Comparison of ENCODE assay signal across 34 cellular contexts in the genomic region with DNA sequence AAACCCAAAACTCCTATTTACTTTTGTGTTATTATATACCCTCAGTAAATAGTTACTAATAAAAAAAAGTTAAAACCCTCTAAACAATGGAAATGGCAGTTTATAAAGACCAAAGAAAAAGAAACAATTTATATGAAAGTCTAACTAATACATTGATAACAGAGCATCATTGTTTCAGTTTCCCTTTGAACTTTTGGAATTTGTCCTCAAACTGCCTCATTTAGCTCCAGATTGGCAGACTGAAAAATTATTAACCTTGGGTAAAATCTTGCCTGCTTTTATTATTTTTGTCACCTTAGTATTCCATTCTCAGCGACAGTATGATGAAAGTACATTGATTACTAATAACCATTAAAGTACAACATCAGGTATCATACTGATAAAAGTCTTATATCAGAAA.
DNase-seq lines count a peak whose midpoint lies in the region; ATAC-seq, FAIRE-seq and TF ChIP-seq lines count a peak whose summit lies in the region.
"Had no signal": no experiment of that assay in that cellular context is flagged by ENCODE, and none has a peak within 500 bp of the region (broad histone marks: within the 10 kb centered on the region; RNA-seq: fewer than 3 reads in every experiment).

No MANE protein-coding gene starts in this region.

- BruUV-seq in HepG2 (replicated peaks; lab: Mats Ljungman, UMichigan): no TSS peak

- TF ChIP-seq POLR2A in esophagus muscularis mucosa (IDR thresholded peaks at IDR 0.05; ENCODE audit: low read depth) (no peak), HepG2 (IDR thresholded peaks at IDR 0.05; ENCODE audit: insufficient read depth in 1 of 2, low read depth in 2 of 2, low read length in 2 of 2) (no peak)

- H3K9me3 ChIP-seq in esophagus muscularis mucosa (no peaks in the 10 kb centered on the region), HepG2 (ENCODE audit: low read length) (no peaks in the 10 kb centered on the region), liver (ENCODE audit: control insufficient read depth in 4 of 4, low read length in 3 of 4) (no peaks in the 10 kb centered on the region), small intestine (ENCODE audit: control insufficient read depth, low read depth) (no peaks in the 10 kb centered on the region)
- H3K9me3 ChIP-seq: A549; BE2C; BLaER1; BLaER1 treated with 17β-estradiol and CSF1 and Interleukin-3, amounts not matched to agents 10 nM and 100 nM; Caco-2 had no signal

- H3K4me1 ChIP-seq in esophagus muscularis mucosa (peaks cover 0 to 30% (median 21%) of the 10 kb centered on the region in 4 donors), HepG2 (ENCODE audit: insufficient read depth, low read length) (peaks cover 57% of the 10 kb centered on the region), liver (ENCODE audit: control insufficient read depth in 4 of 4, insufficient read depth in 4 of 4, low read length in 3 of 4) (no peaks in the 10 kb centered on the region), small intestine (ENCODE audit: control insufficient read depth in 2 of 2, insufficient read depth in 1 of 2, low read depth in 1 of 2, low read length in 1 of 2) (no peaks in the 10 kb centered on the region)
- H3K4me1 ChIP-seq: A549; BE2C; BLaER1; BLaER1 treated with 17β-estradiol and CSF1 and Interleukin-3, amounts not matched to agents 10 nM and 100 nM had no signal

- H2AFZ ChIP-seq in HepG2 (ENCODE audit: low read length): no peak overlapping the region

- H3K36me3 ChIP-seq in esophagus muscularis mucosa (peaks cover 28 to 88% (median 44%) of the 10 kb centered on the region in 4 donors), HepG2 (replicated peaks in 1 of 2; ENCODE audit: control insufficient read depth in 1 of 2, insufficient read depth in 2 of 2, low read length in 2 of 2) (peaks cover 3 to 13% of the 10 kb centered on the region in 2 experiments; a peak in 2 of 5 replicates), liver (ENCODE audit: control insufficient read depth in 4 of 4, insufficient read depth in 3 of 4, low read depth in 1 of 4, low read length in 3 of 4) (peaks cover 0 to 8% (median 3%) of the 10 kb centered on the region in 4 donors), small intestine (ENCODE audit: control insufficient read depth in 2 of 2, insufficient read depth in 2 of 2, low read length in 2 of 2) (peaks cover 0 to 3% of the 10 kb centered on the region in 2 donors)

- in situ Hi-C loops in HepG2 (cut with HindIII; ENCODE audit: extremely low pct_ligation_motif_present, low pct_unique_long_range_greater_than_20kb): no loop called here

- WGBS in esophagus muscularis mucosa: 97% methylated on average over 1 of the region's 1 CpG
- 12% methylated on average over 1 of the region's 1 CpG for WGBS in HepG2 (ENCODE audit: low lambda C conversion rate)
- WGBS in liver: 34% methylated on average over 1 of the region's 1 CpG
- 19 to 72% (median 28%) methylated on average over 1 of the region's 1 CpG for WGBS in small intestine, 3 donors

- TF ChIP-seq RAD21 in HepG2 (CRISPR knock-in tag; IDR thresholded peaks at IDR 0.05) (no peak), liver (IDR thresholded peaks at IDR 0.05) (no peak)

- POLR2A ChIA-PET in HepG2 (lab: Yijun Ruan, JAX): interaction anchor here (1.1 kb wide), 1 partner anchor 204 kb away, joined by 3 read pairs; a partner anchor contains a TSS

- no peak for DNase-seq in esophagus muscularis mucosa (ENCODE audit: extremely low spot score)
- peak; percentile 67 for DNase-seq in HepG2 (ENCODE audit: low spot score)
- DNase-seq in small intestine: peak; percentile 24
- DNase-seq in Right ventricle myocardium superior: no peak
- DNase-seq in stimulated activated CD4-positive, alpha-beta T cell treated with anti-CD3 and anti-CD28 coated beads, Interleukin-12 subunit alpha, Interleukin-12 subunit beta, amount 100 ng/mL, for 4 hours: no peak
- no peak for DNase-seq in amygdala (lab: John Stamatoyannopoulos, UW)
- no peak for DNase-seq in NCI-H2029 (lab: John Stamatoyannopoulos, UW)
- DNase-seq: 8988T; ACHN; AML-193; BE2C; C1 segment of cervical spinal cord; Caco-2; Calu3; CD4-positive, alpha-beta memory T cell; CD4-positive, alpha-beta T cell; CD4-positive, CD25-positive, alpha-beta regulatory T cell; CD8-positive, alpha-beta memory T cell; CD8-positive, alpha-beta T cell; COR-L47; DMS 273 treated with DMSO at 0.1 percent for 48 hours; DMS153; DMS53; DMS79; DMS79 treated with DMSO at 0.1 percent for 48 hours; DND-41; EL had no signal

- peak overlapping the region; percentile 14 for H3K4me2 ChIP-seq in HepG2 (ENCODE audit: low read depth, low read length)
- H3K4me2 ChIP-seq: A549; BLaER1; BLaER1 treated with 17β-estradiol and CSF1 and Interleukin-3, amounts not matched to agents 10 nM and 100 nM had no signal

- peak; percentile 28 for FAIRE-seq in HepG2 (lab: Jason Lieb, UNC)
- FAIRE-seq in small intestine (lab: Jason Lieb, UNC): no peak
- FAIRE-seq: A204.1, A549 had no signal

- ATAC-seq in HepG2 (peak; percentile 45), Right ventricle myocardium superior (ENCODE audit: poor library complexity) (no peak)
- ATAC-seq: A549; CD8-positive, alpha-beta T cell had no signal

- H3K79me2 ChIP-seq in HepG2 (ENCODE audit: insufficient read depth, low read length): no peaks in the 10 kb centered on the region

- intact Hi-C loops in esophagus muscularis mucosa (cut with DNase I): no loop called here
- intact Hi-C loops in HepG2 (cut with micrococcal nuclease; ENCODE audit: unreplicated experiment): loop anchor here (1.0 kb wide), 1 partner anchor 41 kb away; no protein-coding TSS in a partner anchor
- intact Hi-C loops in Right ventricle myocardium superior (cut with DNase I): no loop called here

- no peak overlapping the region for H3K4me3 ChIP-seq in esophagus muscularis mucosa
- no peak overlapping the region; a peak in 1 of 6 replicates for H3K4me3 ChIP-seq in HepG2 (replicated peaks in 1 of 3; ENCODE audit: insufficient read depth in 1 of 3, low read depth in 2 of 3, low read length in 3 of 3)
- H3K4me3 ChIP-seq in liver (ENCODE audit: low read depth in 1 of 3, low read length in 3 of 3): no peak overlapping the region
- H3K4me3 ChIP-seq in small intestine (ENCODE audit: low read depth in 1 of 2, low read length in 2 of 2): no peak overlapping the region
- H3K4me3 ChIP-seq: A549; BLaER1; BLaER1 treated with 17β-estradiol and CSF1 and Interleukin-3, amounts not matched to agents 10 nM and 100 nM had no signal

- H3K27me3 ChIP-seq in esophagus muscularis mucosa (no peaks in the 10 kb centered on the region), HepG2 (ENCODE audit: control insufficient read depth in 1 of 2, insufficient read depth in 2 of 2, low read length in 2 of 2) (no peaks in the 10 kb centered on the region), liver (ENCODE audit: control insufficient read depth in 4 of 4, insufficient read depth in 4 of 4, low read length in 3 of 4) (no peaks in the 10 kb centered on the region), small intestine (ENCODE audit: control insufficient read depth in 2 of 2, insufficient read depth in 2 of 2, low read length in 2 of 2) (no peaks in the 10 kb centered on the region)
- H3K27me3 ChIP-seq: BE2C; BLaER1; BLaER1 treated with 17β-estradiol and CSF1 and Interleukin-3, amounts not matched to agents 10 nM and 100 nM had no signal

- peak overlapping the region in 3 of 4 donors; percentile 6 to 17 (median 6) for H3K27ac ChIP-seq in esophagus muscularis mucosa (replicated peaks in 1 of 4)
- H3K27ac ChIP-seq in HepG2 (ENCODE audit: extremely low read length, insufficient read depth, low read length): peak overlapping the region; percentile 72
- H3K27ac ChIP-seq in liver (ENCODE audit: low read depth in 1 of 2, low read length in 2 of 2): no peak overlapping the region
- no peak overlapping the region for H3K27ac ChIP-seq in small intestine (ENCODE audit: low read depth in 1 of 2, low read length in 1 of 2)
- H3K27ac ChIP-seq: 22Rv1; A549; BLaER1; BLaER1 treated with 17β-estradiol and CSF1 and Interleukin-3, amounts not matched to agents 10 nM and 100 nM; C4-2B had no signal

- CTCF ChIA-PET in HepG2 (lab: Yijun Ruan, JAX; ENCODE audit: low intra/inter-chr PET ratio, low total read pairs): no interaction called here

- no peak for TF ChIP-seq CTCF in esophagus muscularis mucosa (IDR thresholded peaks at IDR 0.05)
- TF ChIP-seq CTCF in HepG2 (CRISPR knock-in tag; IDR thresholded peaks at IDR 0.05): no peak
- TF ChIP-seq CTCF in liver (IDR thresholded peaks at IDR 0.05; ENCODE audit: low read depth, low read length, missing input control): no peak

- no peaks in the 10 kb centered on the region for H4K20me1 ChIP-seq in HepG2 (ENCODE audit: insufficient read depth, low read length)
- H4K20me1 ChIP-seq: BLaER1; BLaER1 treated with 17β-estradiol and CSF1 and Interleukin-3, amounts not matched to agents 10 nM and 100 nM had no signal

- no peak overlapping the region; the same call in 1 of the 2 replicates for H3K9ac ChIP-seq in HepG2 (ENCODE audit: insufficient read depth, low read depth, low read length)
- no peak overlapping the region for H3K9ac ChIP-seq in liver (ENCODE audit: low read depth in 1 of 2, low read length in 2 of 2)
- H3K9ac ChIP-seq: BLaER1; BLaER1 treated with 17β-estradiol and CSF1 and Interleukin-3, amounts not matched to agents 10 nM and 100 nM had no signal

- TF ChIP-seq EP300 in esophagus muscularis mucosa (IDR thresholded peaks at IDR 0.05) (no peak), HepG2 (IDR thresholded peaks at IDR 0.05; ENCODE audit: low read depth in 2 of 2, low read length in 2 of 2) (no peak; a peak in 1 of 4 replicates), HepG2 (CRISPR knock-in tag; IDR thresholded peaks at IDR 0.05; ENCODE audit: borderline replicate concordance) (no peak)

TF ChIP-seq in HepG2, 621 proteins besides CTCF, POLR2A, EP300 and RAD21 (continues in another document):
- TF ChIP-seq ZNF282 (IDR thresholded peaks at IDR 0.05; ENCODE audit: partially characterized antibody) (no peak), FOXC1 (CRISPR knock-in tag; IDR thresholded peaks at IDR 0.05; ENCODE audit: borderline replicate concordance) (no peak), ISL2 (CRISPR knock-in tag; IDR thresholded peaks at IDR 0.05) (0 out of 2 replicates have a peak, but pooled peaks have one; percentile 42), ZNF33B (CRISPR knock-in tag; IDR thresholded peaks at IDR 0.05) (no peak), FOXA1 (IDR thresholded peaks at IDR 0.05) (0 out of 2 replicates have a peak, but pooled peaks have one; percentile 31), FOXA1 (CRISPR knock-in tag; IDR thresholded peaks at IDR 0.05) (no peak)

TF ChIP-seq in liver, 16 proteins besides CTCF, POLR2A, EP300 and RAD21 (continues in another document):
- TF ChIP-seq GABPA (IDR thresholded peaks at IDR 0.05 in 1 of 2, conservative IDR thresholded peaks at IDR 0.05 in 1 of 2): no peak

Comparison
In these comparisons a context has a peak if more than half of its experiments do, and no peak if none do; other contexts are left out.
1. H3K27ac ChIP-seq: peak in esophagus muscularis mucosa (3 of 4) and HepG2 (single experiment); none in liver (0 of 2) and small intestine (0 of 2).
2. DNase-seq: peak in HepG2 (single experiment) and small intestine (single experiment); none in esophagus muscularis mucosa (single experiment), Right ventricle myocardium superior (single experiment), stimulated activated CD4-positive, alpha-beta T cell treated with anti-CD3 and anti-CD28 coated beads, Interleukin-12 subunit alpha, Interleukin-12 subunit beta, amount 100 ng/mL, for 4 hours (single experiment), amygdala (0 of 56) and NCI-H2029 (single experiment).